11 cellular contexts compared by ENCODE assay signal in genomic region chr2:46002507-46002883, GRCh38.
DNase-seq lines count a peak whose midpoint lies in the region; ATAC-seq, FAIRE-seq and TF ChIP-seq lines count a peak whose summit lies in the region.
"Had no signal": no experiment of that assay in that cellular context is flagged by ENCODE, and none has a peak within 500 bp of the region (broad histone marks: within the 10 kb centered on the region; RNA-seq: fewer than 3 reads in every experiment).

No MANE protein-coding gene starts in this region.

- no peak for TF ChIP-seq POLR2A in thyroid gland (IDR thresholded peaks at IDR 0.05)

- no peak for ATAC-seq in HG03354 (IDR thresholded peaks at IDR 0.05; ENCODE audit: poor library complexity, severe bottlenecking, unreplicated experiment)

- 7 to 24% methylated on average over 1 of the region's 1 CpG for WGBS in thyroid gland, 2 donors

- peaks cover 30 to 36% of the 10 kb centered on the region in 2 donors for H3K4me1 ChIP-seq in thyroid gland

- H3K36me3 ChIP-seq in bronchial epithelial cell (ENCODE audit: control insufficient read depth, insufficient read depth, low read length) (no peaks in the 10 kb centered on the region), thyroid gland (no peaks in the 10 kb centered on the region)

- H3K27ac ChIP-seq in thyroid gland: peak overlapping the region; percentile 88 to 98 (median 95)
- H3K27ac ChIP-seq: PC-9 had no signal

- H3K9me3 ChIP-seq in thyroid gland: no peaks in the 10 kb centered on the region

- intact Hi-C loops in thyroid gland (cut with DNase I): no loop called here

- no peak for FAIRE-seq in bronchial epithelial cell (lab: Jason Lieb, UNC)
- FAIRE-seq in islet of Langerhans (lab: Jason Lieb, UNC): peak; percentile 83

- DNase-seq in NCI-H1092 treated with DMSO at 0.1 percent for 48 hours (lab: John Stamatoyannopoulos, UW) (peak; percentile 7), NCI-H1092 (lab: John Stamatoyannopoulos, UW) (no peak), bronchial epithelial cell (ENCODE audit: low read depth) (peak; percentile 65), thyroid gland (peak; percentile 59 to 61), HuH-7 (ENCODE audit: low spot score) (no peak), germinal center (ENCODE audit: low spot score) (no peak)
- DNase-seq: 8988T, NCI-H1105 treated with DMSO at 0.1 percent for 48 hours, PC-9 had no signal

- H3K4me3 ChIP-seq in bronchial epithelial cell (ENCODE audit: low read depth, low read length) (no peak overlapping the region), thyroid gland (replicated peaks in 1 of 3) (no peak overlapping the region)
- H3K4me3 ChIP-seq: PC-9 had no signal

- no peaks in the 10 kb centered on the region for H3K27me3 ChIP-seq in bronchial epithelial cell (ENCODE audit: control insufficient read depth, insufficient read depth, low read length)
- no peaks in the 10 kb centered on the region for H3K27me3 ChIP-seq in thyroid gland

- no peak for TF ChIP-seq CTCF in bronchial epithelial cell (IDR thresholded peaks at IDR 0.05; ENCODE audit: insufficient read depth, low read length, severe bottlenecking)
- no peak for TF ChIP-seq CTCF in thyroid gland (IDR thresholded peaks at IDR 0.05)

Comparison
In these comparisons a context has a peak if more than half of its experiments do, and no peak if none do; other contexts are left out.
1. DNase-seq: peak in NCI-H1092 treated with DMSO at 0.1 percent for 48 hours (single experiment), bronchial epithelial cell (single experiment) and thyroid gland (2 of 2); none in NCI-H1092 (single experiment), HuH-7 (single experiment) and germinal center (single experiment).